Comparison of ENCODE assay signal across 33 cellular contexts in the genomic region with DNA sequence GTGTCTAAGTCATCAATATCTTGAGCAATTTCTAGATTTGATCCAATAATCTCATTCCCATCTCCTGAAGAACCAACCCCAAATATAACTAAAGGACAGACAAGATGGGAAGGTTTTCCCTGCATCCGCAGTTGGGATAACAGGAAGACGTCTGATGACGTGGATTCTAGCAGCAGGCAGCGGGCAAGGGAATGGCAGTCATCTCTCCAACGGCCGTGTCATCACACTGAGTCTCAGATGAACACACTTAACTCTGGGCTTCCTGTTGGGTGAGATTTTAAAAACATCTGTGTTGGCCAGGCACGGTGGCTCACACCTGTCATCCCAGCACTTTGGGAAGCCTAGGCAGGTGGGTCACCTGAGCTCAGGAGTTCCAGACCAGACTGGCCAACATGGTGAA. TPM values are rescaled to one million over a fixed set of nuclear protein-coding genes. Genes with fewer than 3 reads are reported as not detected.
"Had no signal": no experiment of that assay in that cellular context is flagged by ENCODE, and none has a peak within 500 bp of the region (broad histone marks: within the 10 kb centered on the region; RNA-seq: fewer than 3 reads in every experiment).

No MANE protein-coding gene starts in this region.

- H3K4me1 ChIP-seq: ascending aorta had no signal

- ATAC-seq: PC-3, Right ventricle myocardium inferior, T-cell, T-helper 17 cell had no signal

- H3K27ac Mint-ChIP-seq: activated B cell treated with CpG ODN at 0.5 μM for 24 hours; activated CD4-positive, alpha-beta memory T cell treated with anti-CD3 and anti-CD28 coated beads for 36 hours; activated naive CD8-positive, alpha-beta T cell treated with anti-CD3 and anti-CD28 coated beads, Interleukin-2, amount 10 ng/mL, durations not matched to agents 7 days and 5 days; T-cell; T-helper 17 cell had no signal

- FAIRE-seq: RCC 7860 had no signal

- H3K9me3 ChIP-seq: SK-N-SH had no signal

- H3K4me2 ChIP-seq: SK-N-SH had no signal

- H3K36me3 ChIP-seq: ascending aorta, cardiac muscle cell, SJCRH30 had no signal

- H3K27me3 ChIP-seq: ascending aorta, cardiac muscle cell had no signal

- H3K9ac ChIP-seq: SK-N-SH had no signal

- H3K4me3 Mint-ChIP-seq: activated B cell treated with CpG ODN at 0.5 μM for 24 hours; activated CD4-positive, alpha-beta memory T cell treated with anti-CD3 and anti-CD28 coated beads for 36 hours; activated naive CD8-positive, alpha-beta T cell treated with anti-CD3 and anti-CD28 coated beads, Interleukin-2, amount 10 ng/mL, durations not matched to agents 7 days and 5 days; central memory CD8-positive, alpha-beta T cell; T-cell; T-helper 17 cell had no signal

- DNase-seq: activated B cell treated with CpG ODN at 0.5 μM for 24 hours; activated CD4-positive, alpha-beta memory T cell treated with anti-CD3 and anti-CD28 coated beads for 36 hours; activated CD4-positive, alpha-beta T cell treated with anti-CD3 and anti-CD28 coated beads for 4 hours; activated CD4-positive, alpha-beta T cell treated with anti-CD3 and anti-CD28 coated beads, Interleukin-2, amount 50 U/mL, for 1 hour; activated CD4-positive, CD25-positive, alpha-beta regulatory T cell treated with anti-CD3 and anti-CD28 coated beads, Interleukin-2, amount 50 U/mL, for 72 hours; activated CD8-positive, alpha-beta memory T cell treated with anti-CD3 and anti-CD28 coated beads, Interleukin-2, amount 50 U/mL, for 48 hours; activated effector memory CD4-positive, alpha-beta T cell treated with Interleukin-2 at 50 U/mL for 16 hours; activated naive CD4-positive, alpha-beta T cell treated with anti-CD3 and anti-CD28 coated beads, Interleukin-2, amount 50 U/mL, for 16 hours; activated naive CD8-positive, alpha-beta T cell treated with anti-CD3 and anti-CD28 coated beads, Interleukin-2, amount 10 ng/mL, durations not matched to agents 7 days and 5 days; activated T-cell treated with anti-CD3 and anti-CD28 coated beads, Interleukin-2, amount 50 U/mL, for 48 hours; amygdala; Karpas-422; NCI-H1105; NCI-H1417 treated with DMSO at 0.1 percent for 48 hours; NCI-H187 treated with DMSO at 0.1 percent for 48 hours; NCI-H2081; NCI-H2171 treated with DMSO at 0.1 percent for 48 hours; NCI-H2227 treated with DMSO at 0.1 percent for 48 hours; NCI-H446; NCI-H524 treated with DMSO at 0.1 percent for 48 hours; PC-3; SJCRH30; SK-N-SH; T-cell; T-helper 17 cell; T-helper 9 cell had no signal

- H3K27ac ChIP-seq: ascending aorta, cardiac muscle cell, RWPE1, SJCRH30, VCaP had no signal

- H3K4me1 Mint-ChIP-seq: activated naive CD8-positive, alpha-beta T cell treated with anti-CD3 and anti-CD28 coated beads, Interleukin-2, amount 10 ng/mL, durations not matched to agents 7 days and 5 days; central memory CD8-positive, alpha-beta T cell; T-cell; T-helper 17 cell had no signal

- H3K9me3 Mint-ChIP-seq: central memory CD8-positive, alpha-beta T cell had no signal

- H3K4me3 ChIP-seq: ascending aorta, cardiac muscle cell, SJCRH30 had no signal

RNA-seq across cellular contexts. Expression of gene CEP295NL, which starts 43.1 kb away (rescaled TPM):
- total RNA-seq: activated CD4-positive, alpha-beta memory T cell treated with anti-CD3 and anti-CD28 coated beads for 36 hours had no signal
- polyA plus RNA-seq: cardiac muscle cell had no signal
